In genomic region chr16:30805056-30805369, GRCh38 we compare ENCODE assay signal across 1 cellular context.
TF ChIP-seq lines count a peak whose summit lies in the region.

No MANE protein-coding gene starts in this region.

TF ChIP-seq in HCT116, 20 proteins besides CTCF, POLR2A, EP300 and RAD21:
- no peak for TF ChIP-seq FOSL1 (IDR thresholded peaks at IDR 0.05; ENCODE audit: low read depth)
- TF ChIP-seq SIN3A (IDR thresholded peaks at IDR 0.05; ENCODE audit: low read depth) = no peak
- TF ChIP-seq, protein P1, sequence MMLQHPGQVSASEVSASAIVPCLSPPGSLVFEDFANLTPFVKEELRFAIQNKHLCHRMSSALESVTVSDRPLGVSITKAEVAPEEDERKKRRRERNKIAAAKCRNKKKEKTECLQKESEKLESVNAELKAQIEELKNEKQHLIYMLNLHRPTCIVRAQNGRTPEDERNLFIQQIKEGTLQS (IDR thresholded peaks at IDR 0.05) = no peak
- TF ChIP-seq, protein P2, sequence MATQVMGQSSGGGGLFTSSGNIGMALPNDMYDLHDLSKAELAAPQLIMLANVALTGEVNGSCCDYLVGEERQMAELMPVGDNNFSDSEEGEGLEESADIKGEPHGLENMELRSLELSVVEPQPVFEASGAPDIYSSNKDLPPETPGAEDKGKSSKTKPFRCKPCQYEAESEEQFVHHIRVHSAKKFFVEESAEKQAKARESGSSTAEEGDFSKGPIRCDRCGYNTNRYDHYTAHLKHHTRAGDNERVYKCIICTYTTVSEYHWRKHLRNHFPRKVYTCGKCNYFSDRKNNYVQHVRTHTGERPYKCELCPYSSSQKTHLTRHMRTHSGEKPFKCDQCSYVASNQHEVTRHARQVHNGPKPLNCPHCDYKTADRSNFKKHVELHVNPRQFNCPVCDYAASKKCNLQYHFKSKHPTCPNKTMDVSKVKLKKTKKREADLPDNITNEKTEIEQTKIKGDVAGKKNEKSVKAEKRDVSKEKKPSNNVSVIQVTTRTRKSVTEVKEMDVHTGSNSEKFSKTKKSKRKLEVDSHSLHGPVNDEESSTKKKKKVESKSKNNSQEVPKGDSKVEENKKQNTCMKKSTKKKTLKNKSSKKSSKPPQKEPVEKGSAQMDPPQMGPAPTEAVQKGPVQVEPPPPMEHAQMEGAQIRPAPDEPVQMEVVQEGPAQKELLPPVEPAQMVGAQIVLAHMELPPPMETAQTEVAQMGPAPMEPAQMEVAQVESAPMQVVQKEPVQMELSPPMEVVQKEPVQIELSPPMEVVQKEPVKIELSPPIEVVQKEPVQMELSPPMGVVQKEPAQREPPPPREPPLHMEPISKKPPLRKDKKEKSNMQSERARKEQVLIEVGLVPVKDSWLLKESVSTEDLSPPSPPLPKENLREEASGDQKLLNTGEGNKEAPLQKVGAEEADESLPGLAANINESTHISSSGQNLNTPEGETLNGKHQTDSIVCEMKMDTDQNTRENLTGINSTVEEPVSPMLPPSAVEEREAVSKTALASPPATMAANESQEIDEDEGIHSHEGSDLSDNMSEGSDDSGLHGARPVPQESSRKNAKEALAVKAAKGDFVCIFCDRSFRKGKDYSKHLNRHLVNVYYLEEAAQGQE (IDR thresholded peaks at IDR 0.05; ENCODE audit: low read depth) = no peak
- TF ChIP-seq ZFX (IDR thresholded peaks at IDR 0.05) = no peak
- TF ChIP-seq ELF1 (IDR thresholded peaks at IDR 0.05; ENCODE audit: borderline replicate concordance, low read depth) = no peak
- TF ChIP-seq ZNF274 (IDR thresholded peaks at IDR 0.05; ENCODE audit: low read depth, low read length) = no peak
- no peak for TF ChIP-seq POLR2AphosphoS5 (IDR thresholded peaks at IDR 0.05; ENCODE audit: low read depth, low read length)
- TF ChIP-seq EZH2phosphoT487 (IDR thresholded peaks at IDR 0.05; ENCODE audit: borderline replicate concordance) = no peak
- TF ChIP-seq SRF (IDR thresholded peaks at IDR 0.05; ENCODE audit: low read depth) = no peak
- TF ChIP-seq ZBTB33 (IDR thresholded peaks at IDR 0.05; ENCODE audit: extremely low read depth, insufficient replicate concordance, low read length) = no peak
- TF ChIP-seq CBX3 (IDR thresholded peaks at IDR 0.05; ENCODE audit: low read depth) = no peak; the same call in 1 of the 2 replicates
- TF ChIP-seq JUND (IDR thresholded peaks at IDR 0.05) = no peak
- TF ChIP-seq YY1 (IDR thresholded peaks at IDR 0.05; ENCODE audit: extremely low read depth, insufficient replicate concordance, low read depth, low read length) = no peak
- TF ChIP-seq SP1 (IDR thresholded peaks at IDR 0.05; ENCODE audit: low read depth) = no peak
- TF ChIP-seq EZH2 (IDR thresholded peaks at IDR 0.05) = no peak
- TF ChIP-seq EGR1 (IDR thresholded peaks at IDR 0.05; ENCODE audit: low read depth) = no peak
- TF ChIP-seq MAX (IDR thresholded peaks at IDR 0.05) = no peak
- TF ChIP-seq TCF7L2 (IDR thresholded peaks at IDR 0.05; ENCODE audit: borderline replicate concordance, extremely low read depth, insufficient read depth, insufficient read length) = no peak
- no peak for TF ChIP-seq CEBPB (IDR thresholded peaks at IDR 0.05; ENCODE audit: low read depth)
